8 cellular contexts compared by ENCODE assay signal in genomic region chr2:196242131-196242620, GRCh38.
A peak's percentile ranks its signal among the peaks of the same experiment; 100 is the strongest.
DNase-seq lines count a peak whose midpoint lies in the region; ATAC-seq and TF ChIP-seq lines count a peak whose summit lies in the region.

No MANE protein-coding gene starts in this region.

- H3K4me3 Mint-ChIP-seq in T-helper 17 cell = no peak overlapping the region
- H3K4me3 Mint-ChIP-seq in immature natural killer cell = peak overlapping the region; percentile 64 to 86 (median 72)
- H3K4me3 Mint-ChIP-seq in WTC11 = no peak overlapping the region

- H3K27me3 Mint-ChIP-seq in T-helper 17 cell (no peaks in the 10 kb centered on the region), immature natural killer cell (ENCODE audit: low read depth in 3 of 3) (peaks cover 7 to 9% (median 7%) of the 10 kb centered on the region in 3 donors), WTC11 (ENCODE audit: low read depth) (no peaks in the 10 kb centered on the region; the same call in 1 of the 2 replicates)

- POLR2A ChIA-PET in WTC11 (lab: Charles Lee) = no interaction called here

- peak; percentile 81 for ATAC-seq in GM19324 (IDR thresholded peaks at IDR 0.05; ENCODE audit: low FRiP score, unreplicated experiment)
- peak; percentile 88 for ATAC-seq in HG03159 (IDR thresholded peaks at IDR 0.05; ENCODE audit: unreplicated experiment)
- peak; percentile 73 for ATAC-seq in T-helper 17 cell
- ATAC-seq in WTC11 = no peak

- H3K4me1 Mint-ChIP-seq in T-helper 17 cell (peaks cover 48% of the 10 kb centered on the region), immature natural killer cell (peaks cover 64% of the 10 kb centered on the region in 2 donors), WTC11 (peaks cover 3% of the 10 kb centered on the region)

- H3K36me3 Mint-ChIP-seq in T-helper 17 cell (ENCODE audit: low read depth) (no peaks in the 10 kb centered on the region), immature natural killer cell (peaks cover 0 to 5% (median 0%) of the 10 kb centered on the region in 3 donors), WTC11 (no peaks in the 10 kb centered on the region)

- peak; percentile 98 to 100 for DNase-seq in AML-193 (lab: John Stamatoyannopoulos, UW)
- DNase-seq in T-helper 17 cell = no peak
- peak; percentile 66 to 76 (median 72) for DNase-seq in immature natural killer cell
- DNase-seq in WTC11 (ENCODE audit: low spot score) = no peak
- DNase-seq in NCI-H82 treated with DMSO at 0.1 percent for 48 hours (lab: John Stamatoyannopoulos, UW; ENCODE audit: unreplicated experiment) = no peak
- DNase-seq in T-helper 9 cell = no peak

- H3K27ac Mint-ChIP-seq in T-helper 17 cell (peak overlapping the region; percentile 98), immature natural killer cell (peak overlapping the region; percentile 90 to 98 (median 96)), WTC11 (no peak overlapping the region)

- CTCF ChIA-PET in WTC11 (lab: Charles Lee) = no interaction called here

- H3K9me3 Mint-ChIP-seq in immature natural killer cell (no peaks in the 10 kb centered on the region), WTC11 (no peaks in the 10 kb centered on the region)

- no peaks in the 10 kb centered on the region for H3K9me3 ChIP-seq in T-helper 17 cell (ENCODE audit: control insufficient read depth, low read length, poor library complexity, severe bottlenecking)

- no peak for TF ChIP-seq CTCF in WTC11 (IDR thresholded peaks at IDR 0.05)

TF ChIP-seq in WTC11, 78 proteins besides CTCF, POLR2A, EP300 and RAD21 (continues in another document):
- no peak for TF ChIP-seq ZNF281 (CRISPR knock-in tag; IDR thresholded peaks at IDR 0.05)
- no peak for TF ChIP-seq PRRX2 (CRISPR knock-in tag; IDR thresholded peaks at IDR 0.05)
- no peak for TF ChIP-seq ZNF317 (CRISPR knock-in tag; IDR thresholded peaks at IDR 0.05; ENCODE audit: borderline replicate concordance, low read depth)
- no peak for TF ChIP-seq FOXP4 (CRISPR knock-in tag; IDR thresholded peaks at IDR 0.05)
- no peak for TF ChIP-seq ELF4 (CRISPR knock-in tag; IDR thresholded peaks at IDR 0.05; ENCODE audit: low read depth)
- no peak for TF ChIP-seq ZNF425 (CRISPR knock-in tag; conservative IDR thresholded peaks at IDR 0.05)
- no peak for TF ChIP-seq STAT6 (CRISPR knock-in tag; conservative IDR thresholded peaks at IDR 0.05; ENCODE audit: low read depth)
- TF ChIP-seq ZNF532 (CRISPR knock-in tag; IDR thresholded peaks at IDR 0.05; ENCODE audit: borderline replicate concordance) = no peak

Comparison
In these comparisons a context has a peak if more than half of its experiments do, and no peak if none do; other contexts are left out.
1. DNase-seq: peak in AML-193 (2 of 2) and immature natural killer cell (3 of 3); none in T-helper 17 cell (0 of 3), WTC11 (single experiment), NCI-H82 treated with DMSO at 0.1 percent for 48 hours (single experiment) and T-helper 9 cell (single experiment).
2. H3K4me3 Mint-ChIP-seq: peak in immature natural killer cell (5 of 5); none in T-helper 17 cell (single experiment) and WTC11 (single experiment).